ENCODE assay signal across 22 cellular contexts in the genomic region with DNA sequence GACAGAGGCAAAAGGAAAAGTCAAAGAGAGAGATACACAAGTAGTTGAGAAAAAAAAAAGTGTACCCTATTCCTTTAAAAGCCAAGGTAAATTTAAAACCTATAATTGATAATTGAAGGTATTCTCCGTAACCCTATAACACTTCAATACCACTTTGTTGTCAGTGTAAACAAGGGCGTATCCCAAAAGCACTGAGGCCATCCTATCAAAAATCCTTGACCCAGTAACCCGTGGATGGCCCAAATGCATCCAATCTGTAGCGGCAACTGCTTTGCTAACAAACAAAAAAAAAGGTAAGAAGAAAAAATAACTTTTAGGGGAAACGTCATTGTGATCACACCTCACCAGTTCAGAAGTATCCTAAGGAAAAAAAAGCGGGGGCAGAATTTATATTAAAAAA.
"Had no signal": no experiment of that assay in that cellular context is flagged by ENCODE, and none has a peak within 500 bp of the region (broad histone marks: within the 10 kb centered on the region; RNA-seq: fewer than 3 reads in every experiment).

No MANE protein-coding gene starts in this region.

- H3K27me3 Mint-ChIP-seq: activated T-cell treated with anti-CD3 and anti-CD28 coated beads, Interleukin-2, amount 50 U/mL, for 24 hours; activated T-helper 17 cell treated with anti-CD3 and anti-CD28 coated beads, Interleukin-2, amount 50 U/mL, for 72 hours; brain; stimulated activated naive B cell treated with anti-CD40 and anti-IgM and Interleukin-4, amounts not matched to agents 10 μg/mL and 1 μg/mL and 100 μg/mL, for 72 hours had no signal

- H3K27ac Mint-ChIP-seq: activated CD8-positive, alpha-beta T cell treated with anti-CD3 and anti-CD28 coated beads, Interleukin-2, amount 10 ng/mL, durations not matched to agents 7 days and 5 days; activated naive CD4-positive, alpha-beta T cell treated with anti-CD3 and anti-CD28 coated beads, Interleukin-2, amount 50 U/mL, for 72 hours; activated T-cell treated with anti-CD3 and anti-CD28 coated beads, Interleukin-2, amount 50 U/mL, for 24 hours; activated T-helper 17 cell treated with anti-CD3 and anti-CD28 coated beads, Interleukin-2, amount 50 U/mL, for 72 hours; brain; dendritic cell treated with granulocyte-macrophage colony-stimulating factor and Interleukin-4, amounts not matched to agents 40 ng/mL and 50 ng/mL, for 4 days; stimulated activated naive B cell treated with anti-CD40 and anti-IgM and Interleukin-4, amounts not matched to agents 10 μg/mL and 1 μg/mL and 100 μg/mL, for 72 hours; T-helper 2 cell treated with Interferon-gamma antibody and Interleukin-4, amounts not matched to agents 5 μg/mL and 100 μg/mL, for 36 hours had no signal

- H3K9me3 ChIP-seq: sigmoid colon, upper lobe of left lung had no signal

- ATAC-seq: activated CD8-positive, alpha-beta T cell treated with anti-CD3 and anti-CD28 coated beads, Interleukin-2, amount 10 ng/mL, durations not matched to agents 7 days and 5 days; activated naive CD4-positive, alpha-beta T cell treated with anti-CD3 and anti-CD28 coated beads, Interleukin-2, amount 50 U/mL, for 72 hours; activated T-helper 17 cell treated with anti-CD3 and anti-CD28 coated beads, Interleukin-2, amount 50 U/mL, for 72 hours; foreskin keratinocyte; naive thymus-derived CD4-positive, alpha-beta T cell; stimulated activated naive B cell treated with anti-CD40 and anti-IgM and Interleukin-4, amounts not matched to agents 10 μg/mL and 1 μg/mL and 100 μg/mL, for 72 hours had no signal

- H3K4me3 Mint-ChIP-seq: activated CD8-positive, alpha-beta T cell treated with anti-CD3 and anti-CD28 coated beads, Interleukin-2, amount 10 ng/mL, durations not matched to agents 7 days and 5 days; activated T-cell treated with anti-CD3 and anti-CD28 coated beads, Interleukin-2, amount 50 U/mL, for 24 hours; activated T-helper 17 cell treated with anti-CD3 and anti-CD28 coated beads, Interleukin-2, amount 50 U/mL, for 72 hours; dendritic cell treated with granulocyte-macrophage colony-stimulating factor and Interleukin-4, amounts not matched to agents 40 ng/mL and 50 ng/mL, for 4 days; stimulated activated naive B cell treated with anti-CD40 and anti-IgM and Interleukin-4, amounts not matched to agents 10 μg/mL and 1 μg/mL and 100 μg/mL, for 72 hours; T-helper 2 cell treated with Interferon-gamma antibody and Interleukin-4, amounts not matched to agents 5 μg/mL and 100 μg/mL, for 36 hours had no signal

- DNase-seq: activated CD4-positive, alpha-beta T cell treated with anti-CD3 and anti-CD28 coated beads for 1 hour; activated CD4-positive, alpha-beta T cell treated with anti-CD3 and anti-CD28 coated beads, Interleukin-2, amount 50 U/mL, for 1 hour; activated CD8-positive, alpha-beta T cell treated with anti-CD3 and anti-CD28 coated beads, Interleukin-2, amount 10 ng/mL, durations not matched to agents 7 days and 5 days; activated T-cell treated with anti-CD3 and anti-CD28 coated beads, Interleukin-2, amount 50 U/mL, for 24 hours; aorta; effector CD4-positive, alpha-beta T cell; foreskin keratinocyte; kidney; naive thymus-derived CD4-positive, alpha-beta T cell; sigmoid colon; stimulated activated CD4-positive, alpha-beta T cell treated with anti-CD3 and anti-CD28 coated beads, Interleukin-2, amount 100 ng/mL, for 48 hours; stimulated activated CD8-positive, alpha-beta memory T cell treated with anti-CD3 and anti-CD28 coated beads, Interleukin-4, amount 100 ng/mL, for 48 hours; stimulated activated naive B cell treated with anti-CD40 and anti-IgM and Interleukin-4, amounts not matched to agents 10 μg/mL and 1 μg/mL and 100 μg/mL, for 72 hours; upper lobe of left lung; WERI-Rb-1 had no signal

- H3K4me3 ChIP-seq: lung, sigmoid colon, smooth muscle cell, upper lobe of left lung had no signal

- H3K4me2 ChIP-seq: smooth muscle cell had no signal

- H3K36me3 Mint-ChIP-seq: brain had no signal

- H3K36me3 ChIP-seq: sigmoid colon, upper lobe of left lung, WERI-Rb-1 had no signal

- H3K27me3 ChIP-seq: foreskin keratinocyte, sigmoid colon, upper lobe of left lung had no signal

- H3K27ac ChIP-seq: foreskin keratinocyte, sigmoid colon, upper lobe of left lung, WERI-Rb-1 had no signal

- H3K9me3 Mint-ChIP-seq: activated naive CD4-positive, alpha-beta T cell treated with anti-CD3 and anti-CD28 coated beads, Interleukin-2, amount 50 U/mL, for 72 hours; activated T-cell treated with anti-CD3 and anti-CD28 coated beads, Interleukin-2, amount 50 U/mL, for 24 hours; activated T-helper 17 cell treated with anti-CD3 and anti-CD28 coated beads, Interleukin-2, amount 50 U/mL, for 72 hours; brain; dendritic cell treated with granulocyte-macrophage colony-stimulating factor and Interleukin-4, amounts not matched to agents 40 ng/mL and 50 ng/mL, for 4 days; stimulated activated naive B cell treated with anti-CD40 and anti-IgM and Interleukin-4, amounts not matched to agents 10 μg/mL and 1 μg/mL and 100 μg/mL, for 72 hours had no signal
